In the genomic region with DNA sequence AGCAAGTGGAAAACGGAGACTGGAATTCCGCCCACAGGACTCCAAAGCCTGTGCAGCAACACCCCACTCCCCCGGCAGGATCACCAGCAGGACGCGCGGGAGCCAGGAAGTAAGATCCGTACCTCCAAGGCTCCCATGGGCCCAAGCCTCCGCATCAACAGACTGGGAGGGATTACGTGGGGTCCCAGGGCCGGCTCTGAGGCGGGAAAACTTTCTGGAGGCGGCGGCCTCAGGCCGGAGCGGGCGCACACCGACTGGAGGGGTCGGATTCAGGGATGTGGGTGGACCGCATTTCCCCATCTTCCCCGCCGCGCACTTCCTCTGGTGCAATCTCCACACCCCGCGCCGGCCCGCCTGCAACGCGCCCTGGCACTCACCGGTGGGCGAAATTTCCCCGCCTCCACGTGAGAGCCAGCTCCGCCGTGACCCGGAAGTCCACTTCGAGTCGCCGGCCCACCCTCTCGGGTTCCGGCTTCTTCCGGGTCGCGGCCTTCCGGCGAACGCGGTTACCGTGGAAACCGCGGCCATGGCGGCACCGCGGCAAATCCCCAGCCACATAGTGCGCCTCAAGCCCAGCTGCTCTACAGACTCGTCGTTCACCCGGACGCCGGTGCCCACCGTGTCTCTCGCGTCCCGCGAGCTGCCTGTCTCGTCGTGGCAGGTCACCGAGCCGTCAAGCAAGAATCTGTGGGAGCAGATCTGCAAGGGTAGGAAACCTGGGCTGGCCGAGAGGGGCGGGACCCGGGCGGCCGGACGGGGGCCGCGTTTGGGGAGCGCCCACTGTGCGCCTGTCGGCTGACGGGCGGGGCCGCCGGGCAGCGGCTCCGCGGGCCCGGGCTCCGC, we compare ENCODE assay signal across 1 cellular context.
TF ChIP-seq lines count a peak whose summit lies in the region.

A gene with protein sequence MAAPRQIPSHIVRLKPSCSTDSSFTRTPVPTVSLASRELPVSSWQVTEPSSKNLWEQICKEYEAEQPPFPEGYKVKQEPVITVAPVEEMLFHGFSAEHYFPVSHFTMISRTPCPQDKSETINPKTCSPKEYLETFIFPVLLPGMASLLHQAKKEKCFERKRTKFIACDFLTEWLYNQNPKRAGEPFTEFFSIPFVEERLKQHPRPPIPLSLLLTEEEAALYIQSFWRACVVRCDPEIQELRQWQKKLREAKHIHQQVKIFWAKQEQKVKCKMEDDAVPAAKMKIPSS (plus strand): TSS at position 491 of the 843 bp plus-strand sequence. CDS start 36 bp downstream, at position 527.
Gene KNOP1 (minus strand): TSS at position 447 of the 843 bp plus-strand sequence. CDS start 3,192 bp downstream, outside the sequence.

TF ChIP-seq in GM12878, 131 proteins besides CTCF, POLR2A, EP300 and RAD21 (continued from another document):
- TF ChIP-seq, protein P1, sequence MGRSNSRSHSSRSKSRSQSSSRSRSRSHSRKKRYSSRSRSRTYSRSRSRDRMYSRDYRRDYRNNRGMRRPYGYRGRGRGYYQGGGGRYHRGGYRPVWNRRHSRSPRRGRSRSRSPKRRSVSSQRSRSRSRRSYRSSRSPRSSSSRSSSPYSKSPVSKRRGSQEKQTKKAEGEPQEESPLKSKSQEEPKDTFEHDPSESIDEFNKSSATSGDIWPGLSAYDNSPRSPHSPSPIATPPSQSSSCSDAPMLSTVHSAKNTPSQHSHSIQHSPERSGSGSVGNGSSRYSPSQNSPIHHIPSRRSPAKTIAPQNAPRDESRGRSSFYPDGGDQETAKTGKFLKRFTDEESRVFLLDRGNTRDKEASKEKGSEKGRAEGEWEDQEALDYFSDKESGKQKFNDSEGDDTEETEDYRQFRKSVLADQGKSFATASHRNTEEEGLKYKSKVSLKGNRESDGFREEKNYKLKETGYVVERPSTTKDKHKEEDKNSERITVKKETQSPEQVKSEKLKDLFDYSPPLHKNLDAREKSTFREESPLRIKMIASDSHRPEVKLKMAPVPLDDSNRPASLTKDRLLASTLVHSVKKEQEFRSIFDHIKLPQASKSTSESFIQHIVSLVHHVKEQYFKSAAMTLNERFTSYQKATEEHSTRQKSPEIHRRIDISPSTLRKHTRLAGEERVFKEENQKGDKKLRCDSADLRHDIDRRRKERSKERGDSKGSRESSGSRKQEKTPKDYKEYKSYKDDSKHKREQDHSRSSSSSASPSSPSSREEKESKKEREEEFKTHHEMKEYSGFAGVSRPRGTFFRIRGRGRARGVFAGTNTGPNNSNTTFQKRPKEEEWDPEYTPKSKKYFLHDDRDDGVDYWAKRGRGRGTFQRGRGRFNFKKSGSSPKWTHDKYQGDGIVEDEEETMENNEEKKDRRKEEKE (IDR thresholded peaks at IDR 0.05), result no peak
- TF ChIP-seq ZNF24 (IDR thresholded peaks at IDR 0.05), result no peak
- TF ChIP-seq CREM (IDR thresholded peaks at IDR 0.05; ENCODE audit: low read depth), result peak; percentile 50; the same call in 1 of the 2 replicates
- TF ChIP-seq MEF2B (IDR thresholded peaks at IDR 0.05; ENCODE audit: partially characterized antibody, poor library complexity, severe bottlenecking), result no peak
- TF ChIP-seq MYC (IDR thresholded peaks at IDR 0.05; ENCODE audit: insufficient read depth, insufficient read length, insufficient replicate concordance, low read length, severe bottlenecking), result peak; percentile 89
- TF ChIP-seq ASH2L (IDR thresholded peaks at IDR 0.05; ENCODE audit: borderline replicate concordance, low read depth), result no peak
- no peak; a peak in 1 of 4 replicates for TF ChIP-seq IKZF2 (IDR thresholded peaks at IDR 0.05)
- TF ChIP-seq CBFB (IDR thresholded peaks at IDR 0.05; ENCODE audit: low read depth), result peak; percentile 59; the same call in 1 of the 2 replicates
- TF ChIP-seq BCL11A (IDR thresholded peaks at IDR 0.05; ENCODE audit: low read depth, low read length), result no peak
- TF ChIP-seq TCF3 (IDR thresholded peaks at IDR 0.05; ENCODE audit: borderline replicate concordance, insufficient read depth, low read depth, low read length), result no peak
- TF ChIP-seq, protein P2, sequence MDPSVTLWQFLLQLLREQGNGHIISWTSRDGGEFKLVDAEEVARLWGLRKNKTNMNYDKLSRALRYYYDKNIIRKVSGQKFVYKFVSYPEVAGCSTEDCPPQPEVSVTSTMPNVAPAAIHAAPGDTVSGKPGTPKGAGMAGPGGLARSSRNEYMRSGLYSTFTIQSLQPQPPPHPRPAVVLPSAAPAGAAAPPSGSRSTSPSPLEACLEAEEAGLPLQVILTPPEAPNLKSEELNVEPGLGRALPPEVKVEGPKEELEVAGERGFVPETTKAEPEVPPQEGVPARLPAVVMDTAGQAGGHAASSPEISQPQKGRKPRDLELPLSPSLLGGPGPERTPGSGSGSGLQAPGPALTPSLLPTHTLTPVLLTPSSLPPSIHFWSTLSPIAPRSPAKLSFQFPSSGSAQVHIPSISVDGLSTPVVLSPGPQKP (IDR thresholded peaks at IDR 0.05; ENCODE audit: low read depth, low read length), result peak; percentile 81
- TF ChIP-seq RELA (IDR thresholded peaks at IDR 0.05; ENCODE audit: borderline replicate concordance, partially characterized antibody), result peak; percentile 73
- TF ChIP-seq SIX5 (IDR thresholded peaks at IDR 0.05; ENCODE audit: low read depth, low read length, severe bottlenecking), result peak; percentile 54
- TF ChIP-seq SMAD1 (IDR thresholded peaks at IDR 0.05; ENCODE audit: low read depth, partially characterized antibody), result no peak
- peak; percentile 71 for TF ChIP-seq SREBF1 (IDR thresholded peaks at IDR 0.05; ENCODE audit: low read length)
- no peak for TF ChIP-seq RAD51 (IDR thresholded peaks at IDR 0.05)
- no peak for TF ChIP-seq SUPT20H (IDR thresholded peaks at IDR 0.05; ENCODE audit: borderline replicate concordance, control insufficient read depth, low read depth, low read length)
- TF ChIP-seq LARP7 (IDR thresholded peaks at IDR 0.05), result 0 out of 2 replicates have a peak, but pooled peaks have one; percentile 83
- TF ChIP-seq BHLHE40 (IDR thresholded peaks at IDR 0.05; ENCODE audit: borderline replicate concordance in 1 of 2, low read depth in 2 of 2, low read length in 1 of 2), result peak; percentile 80 to 94
- TF ChIP-seq POLR2AphosphoS5 (IDR thresholded peaks at IDR 0.05; ENCODE audit: low read length), result peak; percentile 79
- TF ChIP-seq BCL3 (IDR thresholded peaks at IDR 0.05; ENCODE audit: borderline replicate concordance, insufficient read depth, low read depth, low read length, poor library complexity, severe bottlenecking), result no peak
- TF ChIP-seq MYB (IDR thresholded peaks at IDR 0.05; ENCODE audit: borderline replicate concordance, low read depth, low read length), result no peak
- TF ChIP-seq CHD2 (IDR thresholded peaks at IDR 0.05; ENCODE audit: borderline replicate concordance, low read depth, low read length), result peak; percentile 67
- no peak for TF ChIP-seq ZNF274 (IDR thresholded peaks at IDR 0.05; ENCODE audit: insufficient read depth, insufficient read length)
- TF ChIP-seq, protein P3, sequence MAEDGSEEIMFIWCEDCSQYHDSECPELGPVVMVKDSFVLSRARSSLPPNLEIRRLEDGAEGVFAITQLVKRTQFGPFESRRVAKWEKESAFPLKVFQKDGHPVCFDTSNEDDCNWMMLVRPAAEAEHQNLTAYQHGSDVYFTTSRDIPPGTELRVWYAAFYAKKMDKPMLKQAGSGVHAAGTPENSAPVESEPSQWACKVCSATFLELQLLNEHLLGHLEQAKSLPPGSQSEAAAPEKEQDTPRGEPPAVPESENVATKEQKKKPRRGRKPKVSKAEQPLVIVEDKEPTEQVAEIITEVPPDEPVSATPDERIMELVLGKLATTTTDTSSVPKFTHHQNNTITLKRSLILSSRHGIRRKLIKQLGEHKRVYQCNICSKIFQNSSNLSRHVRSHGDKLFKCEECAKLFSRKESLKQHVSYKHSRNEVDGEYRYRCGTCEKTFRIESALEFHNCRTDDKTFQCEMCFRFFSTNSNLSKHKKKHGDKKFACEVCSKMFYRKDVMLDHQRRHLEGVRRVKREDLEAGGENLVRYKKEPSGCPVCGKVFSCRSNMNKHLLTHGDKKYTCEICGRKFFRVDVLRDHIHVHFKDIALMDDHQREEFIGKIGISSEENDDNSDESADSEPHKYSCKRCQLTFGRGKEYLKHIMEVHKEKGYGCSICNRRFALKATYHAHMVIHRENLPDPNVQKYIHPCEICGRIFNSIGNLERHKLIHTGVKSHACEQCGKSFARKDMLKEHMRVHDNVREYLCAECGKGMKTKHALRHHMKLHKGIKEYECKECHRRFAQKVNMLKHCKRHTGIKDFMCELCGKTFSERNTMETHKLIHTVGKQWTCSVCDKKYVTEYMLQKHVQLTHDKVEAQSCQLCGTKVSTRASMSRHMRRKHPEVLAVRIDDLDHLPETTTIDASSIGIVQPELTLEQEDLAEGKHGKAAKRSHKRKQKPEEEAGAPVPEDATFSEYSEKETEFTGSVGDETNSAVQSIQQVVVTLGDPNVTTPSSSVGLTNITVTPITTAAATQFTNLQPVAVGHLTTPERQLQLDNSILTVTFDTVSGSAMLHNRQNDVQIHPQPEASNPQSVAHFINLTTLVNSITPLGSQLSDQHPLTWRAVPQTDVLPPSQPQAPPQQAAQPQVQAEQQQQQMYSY (CRISPR knock-in tag; IDR thresholded peaks at IDR 0.05), result no peak
- TF ChIP-seq, protein P4, sequence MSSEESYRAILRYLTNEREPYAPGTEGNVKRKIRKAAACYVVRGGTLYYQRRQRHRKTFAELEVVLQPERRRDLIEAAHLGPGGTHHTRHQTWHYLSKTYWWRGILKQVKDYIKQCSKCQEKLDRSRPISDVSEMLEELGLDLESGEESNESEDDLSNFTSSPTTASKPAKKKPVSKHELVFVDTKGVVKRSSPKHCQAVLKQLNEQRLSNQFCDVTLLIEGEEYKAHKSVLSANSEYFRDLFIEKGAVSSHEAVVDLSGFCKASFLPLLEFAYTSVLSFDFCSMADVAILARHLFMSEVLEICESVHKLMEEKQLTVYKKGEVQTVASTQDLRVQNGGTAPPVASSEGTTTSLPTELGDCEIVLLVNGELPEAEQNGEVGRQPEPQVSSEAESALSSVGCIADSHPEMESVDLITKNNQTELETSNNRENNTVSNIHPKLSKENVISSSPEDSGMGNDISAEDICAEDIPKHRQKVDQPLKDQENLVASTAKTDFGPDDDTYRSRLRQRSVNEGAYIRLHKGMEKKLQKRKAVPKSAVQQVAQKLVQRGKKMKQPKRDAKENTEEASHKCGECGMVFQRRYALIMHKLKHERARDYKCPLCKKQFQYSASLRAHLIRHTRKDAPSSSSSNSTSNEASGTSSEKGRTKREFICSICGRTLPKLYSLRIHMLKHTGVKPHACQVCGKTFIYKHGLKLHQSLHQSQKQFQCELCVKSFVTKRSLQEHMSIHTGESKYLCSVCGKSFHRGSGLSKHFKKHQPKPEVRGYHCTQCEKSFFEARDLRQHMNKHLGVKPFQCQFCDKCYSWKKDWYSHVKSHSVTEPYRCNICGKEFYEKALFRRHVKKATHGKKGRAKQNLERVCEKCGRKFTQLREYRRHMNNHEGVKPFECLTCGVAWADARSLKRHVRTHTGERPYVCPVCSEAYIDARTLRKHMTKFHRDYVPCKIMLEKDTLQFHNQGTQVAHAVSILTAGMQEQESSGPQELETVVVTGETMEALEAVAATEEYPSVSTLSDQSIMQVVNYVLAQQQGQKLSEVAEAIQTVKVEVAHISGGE (CRISPR knock-in tag; IDR thresholded peaks at IDR 0.05), result peak; percentile 70
- TF ChIP-seq POU2F2 (IDR thresholded peaks at IDR 0.05; ENCODE audit: borderline replicate concordance, low read depth, low read length), result no peak
- TF ChIP-seq HSF1 (IDR thresholded peaks at IDR 0.05; ENCODE audit: low read depth, low read length), result no peak
- TF ChIP-seq, protein P5, sequence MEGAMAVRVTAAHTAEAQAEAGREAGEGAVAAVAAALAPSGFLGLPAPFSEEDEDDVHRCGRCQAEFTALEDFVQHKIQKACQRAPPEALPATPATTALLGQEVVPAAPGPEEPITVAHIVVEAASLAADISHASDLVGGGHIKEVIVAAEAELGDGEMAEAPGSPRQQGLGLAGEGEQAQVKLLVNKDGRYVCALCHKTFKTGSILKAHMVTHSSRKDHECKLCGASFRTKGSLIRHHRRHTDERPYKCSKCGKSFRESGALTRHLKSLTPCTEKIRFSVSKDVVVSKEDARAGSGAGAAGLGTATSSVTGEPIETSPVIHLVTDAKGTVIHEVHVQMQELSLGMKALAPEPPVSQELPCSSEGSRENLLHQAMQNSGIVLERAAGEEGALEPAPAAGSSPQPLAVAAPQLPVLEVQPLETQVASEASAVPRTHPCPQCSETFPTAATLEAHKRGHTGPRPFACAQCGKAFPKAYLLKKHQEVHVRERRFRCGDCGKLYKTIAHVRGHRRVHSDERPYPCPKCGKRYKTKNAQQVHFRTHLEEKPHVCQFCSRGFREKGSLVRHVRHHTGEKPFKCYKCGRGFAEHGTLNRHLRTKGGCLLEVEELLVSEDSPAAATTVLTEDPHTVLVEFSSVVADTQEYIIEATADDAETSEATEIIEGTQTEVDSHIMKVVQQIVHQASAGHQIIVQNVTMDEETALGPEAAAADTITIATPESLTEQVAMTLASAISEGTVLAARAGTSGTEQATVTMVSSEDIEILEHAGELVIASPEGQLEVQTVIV (IDR thresholded peaks at IDR 0.05; ENCODE audit: borderline replicate concordance, partially characterized antibody), result peak; percentile 63
- TF ChIP-seq RUNX3 (IDR thresholded peaks at IDR 0.05; ENCODE audit: low read length), result peak; percentile 58
- TF ChIP-seq PML (IDR thresholded peaks at IDR 0.05; ENCODE audit: low read length), result no peak
- peak; percentile 88 for TF ChIP-seq MTA2 (IDR thresholded peaks at IDR 0.05; ENCODE audit: low read depth)
- TF ChIP-seq MXI1 (IDR thresholded peaks at IDR 0.05; ENCODE audit: low read depth, low read length), result peak; percentile 97
- 0 out of 2 replicates have a peak, but pooled peaks have one; percentile 47 for TF ChIP-seq SMAD5 (IDR thresholded peaks at IDR 0.05; ENCODE audit: low read depth)
- peak; percentile 98 for TF ChIP-seq SIN3A (IDR thresholded peaks at IDR 0.05; ENCODE audit: low read depth, low read length)
